ENCODE assay signal across 27 cellular contexts in the genomic region with DNA sequence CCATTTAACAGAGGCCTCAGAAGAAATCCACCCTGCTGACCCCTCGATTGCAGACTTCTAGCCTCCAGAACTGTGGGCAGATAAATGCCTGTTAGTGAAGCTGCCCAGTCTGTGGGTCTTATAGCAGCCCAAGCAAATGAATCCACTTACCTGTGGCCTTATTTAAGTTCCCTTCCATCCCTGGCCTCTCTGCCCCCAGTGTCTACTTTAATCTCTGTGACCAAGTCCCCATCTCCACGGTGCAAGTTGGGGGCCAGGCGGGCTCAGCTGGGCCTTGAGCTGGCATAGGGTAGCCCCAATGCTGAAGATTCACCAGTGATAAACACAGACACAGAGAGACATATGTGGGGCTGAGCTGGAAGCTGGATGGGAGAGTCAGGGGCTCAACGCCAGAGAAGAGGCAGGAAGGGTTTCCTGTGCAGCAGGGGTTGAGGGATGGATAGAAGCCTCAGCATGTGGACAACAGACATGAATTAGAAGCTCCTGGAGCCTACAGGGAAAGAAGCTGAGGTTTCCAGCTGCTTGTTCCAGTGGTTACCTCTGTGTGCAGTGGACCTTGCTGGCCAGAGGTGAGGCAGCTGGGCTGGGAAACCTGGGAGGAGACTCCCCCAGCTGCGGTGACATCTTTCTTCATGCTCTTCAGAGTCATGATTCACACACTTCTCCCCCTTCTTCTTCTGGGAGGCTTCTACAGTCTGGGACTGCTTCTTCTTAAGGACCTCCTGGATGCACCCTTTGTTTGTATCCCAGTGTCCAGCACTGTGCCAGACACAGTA. TPM values are rescaled to one million over a fixed set of nuclear protein-coding genes. Genes with fewer than 3 reads are reported as not detected.
"Had no signal": no experiment of that assay in that cellular context is flagged by ENCODE, and none has a peak within 500 bp of the region (broad histone marks: within the 10 kb centered on the region; RNA-seq: fewer than 3 reads in every experiment).

No MANE protein-coding gene starts in this region.

- H3K4me3 ChIP-seq: coronary artery, lower lobe of right lung, pancreas, right lobe of liver, thyroid gland, vagina had no signal

- H3K27ac Mint-ChIP-seq: naive thymus-derived CD8-positive, alpha-beta T cell; nephron progenitor cell had no signal

- H3K4me1 ChIP-seq: lower lobe of right lung, right lobe of liver, vagina had no signal

- ATAC-seq: left colon; left ventricle myocardium superior; lower lobe of right lung; naive thymus-derived CD8-positive, alpha-beta T cell; pancreas; right lobe of liver; stimulated activated naive CD8-positive, alpha-beta T cell treated with anti-CD3 and anti-CD28 coated beads, Interleukin-15, amount 100 ng/mL, for 72 hours had no signal

- H3K36me3 ChIP-seq: lower lobe of right lung, pancreas, right lobe of liver, thyroid gland, vagina had no signal

- H3K4me1 Mint-ChIP-seq: naive thymus-derived CD8-positive, alpha-beta T cell; stimulated activated naive CD8-positive, alpha-beta T cell treated with anti-CD3 and anti-CD28 coated beads, Interleukin-15, amount 100 ng/mL, for 72 hours had no signal

- H3K9me3 Mint-ChIP-seq: stimulated activated naive CD8-positive, alpha-beta T cell treated with anti-CD3 and anti-CD28 coated beads, Interleukin-15, amount 100 ng/mL, for 72 hours had no signal

- DNase-seq: dermis blood vessel endothelial cell; effector memory CD4-positive, alpha-beta T cell; erythroblast; head of caudate nucleus; left colon; left ventricle myocardium superior; lower lobe of right lung; naive thymus-derived CD8-positive, alpha-beta T cell; nephron progenitor cell; occipital lobe; pancreas; right lobe of liver; stimulated activated CD4-positive, alpha-beta T cell treated with anti-CD3 and anti-CD28 coated beads, Interleukin-15, amount 100 ng/mL, for 24 hours; stimulated activated CD4-positive, alpha-beta T cell treated with anti-CD3 and anti-CD28 coated beads, Interleukin-4, amount 100 ng/mL, for 1 hour; stimulated activated CD8-positive, alpha-beta memory T cell treated with anti-CD3 and anti-CD28 coated beads, Interleukin-4, amount 100 ng/mL, for 48 hours; stimulated activated naive CD4-positive, alpha-beta T cell; stimulated activated naive CD8-positive, alpha-beta T cell treated with anti-CD3 and anti-CD28 coated beads, Interleukin-15, amount 100 ng/mL, for 72 hours; trophoblast cell had no signal

- H3K9me3 ChIP-seq: lower lobe of right lung, pancreas, right lobe of liver, thyroid gland, vagina had no signal

- H3K27ac ChIP-seq: coronary artery, lower lobe of right lung, pancreas, right lobe of liver, thyroid gland, vagina had no signal

- H3K4me3 Mint-ChIP-seq: naive thymus-derived CD8-positive, alpha-beta T cell; nephron progenitor cell; stimulated activated naive CD8-positive, alpha-beta T cell treated with anti-CD3 and anti-CD28 coated beads, Interleukin-15, amount 100 ng/mL, for 72 hours had no signal

- FAIRE-seq: endothelial cell of umbilical vein, frontal cortex, keratinocyte, pancreas, small intestine had no signal

- H3K27me3 ChIP-seq: pancreas, right lobe of liver, thyroid gland, vagina had no signal

RNA-seq across cellular contexts. Expression of a gene that starts 13.4 kb away (rescaled TPM):
- total RNA-seq: endothelial cell of umbilical vein; fibroblast of villous mesenchyme; naive thymus-derived CD8-positive, alpha-beta T cell; pulmonary artery endothelial cell had no signal
- polyA plus RNA-seq: keratinocyte; naive thymus-derived CD8-positive, alpha-beta T cell had no signal
